Comparison of ENCODE assay signal across 29 cellular contexts in genomic region chr5:131457193-131457592, GRCh38.
"Had no signal": no experiment of that assay in that cellular context is flagged by ENCODE, and none has a peak within 500 bp of the region (broad histone marks: within the 10 kb centered on the region; RNA-seq: fewer than 3 reads in every experiment).

No MANE protein-coding gene starts in this region.

- H3K36me3 ChIP-seq: colonic mucosa, ovary, thyroid gland had no signal

- H3K4me3 ChIP-seq: colonic mucosa, gastrocnemius medialis, mucosa of descending colon, ovary, psoas muscle, smooth muscle cell, stomach, thyroid gland, vagina had no signal

- H3K27ac Mint-ChIP-seq: dendritic cell treated with granulocyte-macrophage colony-stimulating factor and Interleukin-4, amounts not matched to agents 40 ng/mL and 50 ng/mL, for 4 days; endodermal cell; mesothelial cell of epicardium had no signal

- H3K4me3 Mint-ChIP-seq: dendritic cell treated with granulocyte-macrophage colony-stimulating factor and Interleukin-4, amounts not matched to agents 40 ng/mL and 50 ng/mL, for 4 days; endodermal cell; immature natural killer cell; mesothelial cell of epicardium; naive B cell; nephron progenitor cell had no signal

- H3K4me1 ChIP-seq: colonic mucosa, gastrocnemius medialis, psoas muscle, stomach, vagina had no signal

- H3K27me3 Mint-ChIP-seq: dendritic cell treated with granulocyte-macrophage colony-stimulating factor and Interleukin-4, amounts not matched to agents 40 ng/mL and 50 ng/mL, for 4 days; naive B cell had no signal

- ATAC-seq: esophagus mucosa, gastrocnemius medialis, mucosa of descending colon, psoas muscle, sciatic nerve had no signal

- H3K9me3 Mint-ChIP-seq: dendritic cell treated with granulocyte-macrophage colony-stimulating factor and Interleukin-4, amounts not matched to agents 40 ng/mL and 50 ng/mL, for 4 days; naive B cell; nephron progenitor cell had no signal

- H3K27ac ChIP-seq: colonic mucosa, epithelial cell of prostate, gastrocnemius medialis, ovary, psoas muscle, stomach, vagina had no signal

- H3K27me3 ChIP-seq: colonic mucosa, gastrocnemius medialis, ovary, stomach, thyroid gland, vagina had no signal

- H3K9me3 ChIP-seq: colonic mucosa, gastrocnemius medialis, mucosa of descending colon, ovary, psoas muscle, stomach, thyroid gland, vagina had no signal

- DNase-seq: colonic mucosa; effector CD8-positive, alpha-beta T cell; endodermal cell; foreskin fibroblast; gastrocnemius medialis; hypothalamus; immature natural killer cell; mesenchymal stem cell; mucosa of descending colon; naive B cell; nephron progenitor cell; occipital lobe; ovary; psoas muscle; stimulated activated CD4-positive, alpha-beta T cell treated with anti-CD3 and anti-CD28 coated beads, Interleukin-12 subunit alpha, Interleukin-12 subunit beta, amount 100 ng/mL, for 4 hours; stimulated activated CD4-positive, alpha-beta T cell treated with anti-CD3 and anti-CD28 coated beads, Interleukin-1b, Interleukin-23, amount 100 ng/mL, for 48 hours; stimulated activated CD4-positive, alpha-beta T cell treated with anti-CD3 and anti-CD28 coated beads, Interleukin-4, amount 100 ng/mL, for 1 hour; stimulated activated CD8-positive, alpha-beta memory T cell treated with anti-CD3 and anti-CD28 coated beads, Interleukin-4, amount 100 ng/mL, for 48 hours; stimulated activated naive CD4-positive, alpha-beta T cell treated with Interleukin-2 at 50 U/mL for 16 hours; stomach; trophoblast cell had no signal

- H3K4me1 Mint-ChIP-seq: nephron progenitor cell had no signal
